ENCODE assay signal across 28 cellular contexts in the genomic region with DNA sequence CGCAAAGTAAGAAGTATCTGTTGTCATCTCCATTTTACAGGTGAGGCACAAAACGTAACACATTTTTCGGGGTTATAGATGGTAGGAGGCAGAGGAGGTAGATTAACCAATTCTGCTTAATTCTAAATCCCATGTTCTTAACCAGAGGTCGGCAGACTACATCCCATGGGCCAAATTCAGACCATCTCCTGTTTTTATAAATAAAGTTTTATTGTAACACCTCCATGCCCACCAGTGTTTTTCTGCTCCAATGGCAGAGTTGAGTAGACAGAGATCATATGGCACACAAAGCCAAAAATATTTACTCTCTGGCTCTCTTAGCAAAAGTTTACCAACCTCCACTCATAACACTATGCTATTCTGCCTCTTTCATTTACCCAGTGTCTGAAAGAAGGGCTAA. TPM values are rescaled to one million over a fixed set of nuclear protein-coding genes. Genes with fewer than 3 reads are reported as not detected.
"Had no signal": no experiment of that assay in that cellular context is flagged by ENCODE, and none has a peak within 500 bp of the region (broad histone marks: within the 10 kb centered on the region; RNA-seq: fewer than 3 reads in every experiment).

No MANE protein-coding gene starts in this region.

- H3K36me3 ChIP-seq: colonic mucosa, esophagus squamous epithelium, gastrocnemius medialis, gastroesophageal sphincter, heart left ventricle, heart right ventricle had no signal

- H2AFZ ChIP-seq: hepatocyte had no signal

- H3K9me3 ChIP-seq: colonic mucosa, esophagus squamous epithelium, gastrocnemius medialis, gastroesophageal sphincter, heart left ventricle, heart right ventricle had no signal

- H3K4me1 ChIP-seq: colonic mucosa, gastrocnemius medialis had no signal

- FAIRE-seq: colon, endometrium, endothelial cell of umbilical vein, frontal cortex had no signal

- DNase-seq: colonic mucosa; cortex of kidney; dermis blood vessel endothelial cell; dorsolateral prefrontal cortex; effector CD4-positive, alpha-beta T cell; effector CD8-positive, alpha-beta T cell; effector memory CD4-positive, alpha-beta T cell; effector memory CD8-positive, alpha-beta T cell; endodermal cell; erythroblast; esophagus squamous epithelium; foreskin fibroblast; foreskin keratinocyte; foreskin melanocyte; gastrocnemius medialis; glutamatergic neuron; heart left ventricle; heart right ventricle had no signal

- H3K79me2 ChIP-seq: hepatocyte had no signal

- H3K27me3 ChIP-seq: colonic mucosa, esophagus squamous epithelium, foreskin keratinocyte, gastroesophageal sphincter, hepatocyte had no signal

- H3K4me2 ChIP-seq: hepatocyte had no signal

- H3K4me3 ChIP-seq: colonic mucosa, coronary artery, dorsolateral prefrontal cortex, esophagus squamous epithelium, gastrocnemius medialis, gastroesophageal sphincter, heart left ventricle, heart right ventricle, hepatocyte had no signal

- H3K27ac ChIP-seq: coronary artery, dorsolateral prefrontal cortex, epithelial cell of prostate, esophagus squamous epithelium, foreskin keratinocyte, gastrocnemius medialis, gastroesophageal sphincter, heart left ventricle, heart right ventricle, hepatocyte had no signal

- ATAC-seq: effector memory CD8-positive, alpha-beta T cell; esophagus mucosa; foreskin keratinocyte; gastrocnemius medialis; gastroesophageal sphincter; heart left ventricle; heart right ventricle had no signal

RNA-seq across cellular contexts. Expression of gene FHAD1, which starts 30.9 kb away (rescaled TPM):
- total RNA-seq: gastrocnemius medialis, glomerular endothelial cell had no signal
